1 cellular context compared by ENCODE assay signal in the genomic region with DNA sequence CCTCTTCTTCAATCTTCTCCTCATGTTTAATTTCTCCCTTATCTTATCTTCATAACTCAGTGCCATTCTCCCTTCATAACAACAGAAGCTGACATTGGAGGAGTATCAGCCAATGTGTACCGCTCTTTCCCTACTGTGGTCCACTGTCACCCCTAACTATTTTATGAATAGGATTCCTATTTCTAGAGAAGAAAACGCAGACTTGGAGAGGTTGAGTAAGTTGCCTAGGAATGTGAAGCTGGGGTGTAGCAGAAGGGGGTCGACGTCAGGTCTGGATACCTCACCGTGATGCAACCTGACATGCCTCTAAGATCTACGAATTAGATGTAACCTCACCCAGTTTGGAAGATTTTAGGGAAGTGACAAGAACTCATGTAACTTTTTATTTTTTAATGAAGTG.
TF ChIP-seq lines count a peak whose summit lies in the region.

No MANE protein-coding gene starts in this region.

TF ChIP-seq in IMR-90, 13 proteins besides CTCF, POLR2A, EP300 and RAD21:
- TF ChIP-seq, protein P1, sequence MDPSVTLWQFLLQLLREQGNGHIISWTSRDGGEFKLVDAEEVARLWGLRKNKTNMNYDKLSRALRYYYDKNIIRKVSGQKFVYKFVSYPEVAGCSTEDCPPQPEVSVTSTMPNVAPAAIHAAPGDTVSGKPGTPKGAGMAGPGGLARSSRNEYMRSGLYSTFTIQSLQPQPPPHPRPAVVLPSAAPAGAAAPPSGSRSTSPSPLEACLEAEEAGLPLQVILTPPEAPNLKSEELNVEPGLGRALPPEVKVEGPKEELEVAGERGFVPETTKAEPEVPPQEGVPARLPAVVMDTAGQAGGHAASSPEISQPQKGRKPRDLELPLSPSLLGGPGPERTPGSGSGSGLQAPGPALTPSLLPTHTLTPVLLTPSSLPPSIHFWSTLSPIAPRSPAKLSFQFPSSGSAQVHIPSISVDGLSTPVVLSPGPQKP (IDR thresholded peaks at IDR 0.05; ENCODE audit: borderline replicate concordance, low read depth, low read length), result no peak
- TF ChIP-seq, protein P2, sequence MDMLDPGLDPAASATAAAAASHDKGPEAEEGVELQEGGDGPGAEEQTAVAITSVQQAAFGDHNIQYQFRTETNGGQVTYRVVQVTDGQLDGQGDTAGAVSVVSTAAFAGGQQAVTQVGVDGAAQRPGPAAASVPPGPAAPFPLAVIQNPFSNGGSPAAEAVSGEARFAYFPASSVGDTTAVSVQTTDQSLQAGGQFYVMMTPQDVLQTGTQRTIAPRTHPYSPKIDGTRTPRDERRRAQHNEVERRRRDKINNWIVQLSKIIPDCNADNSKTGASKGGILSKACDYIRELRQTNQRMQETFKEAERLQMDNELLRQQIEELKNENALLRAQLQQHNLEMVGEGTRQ (IDR thresholded peaks at IDR 0.05; ENCODE audit: low read depth, low read length), result no peak
- TF ChIP-seq FOS (IDR thresholded peaks at IDR 0.05; ENCODE audit: low read depth, low read length), result no peak
